In genomic region chr15:90271459-90272166, GRCh38 we compare ENCODE assay signal across 16 cellular contexts. TPM values are rescaled to one million over a fixed set of nuclear protein-coding genes. Genes with fewer than 3 reads are reported as not detected.
DNase-seq lines count a peak whose midpoint lies in the region; ATAC-seq lines count a peak whose summit lies in the region.
"Had no signal": no experiment of that assay in that cellular context is flagged by ENCODE, and none has a peak within 500 bp of the region (broad histone marks: within the 10 kb centered on the region; RNA-seq: fewer than 3 reads in every experiment).

No MANE protein-coding gene starts in this region.

- intact Hi-C loops in activated T-helper 1 cell treated with anti-CD3 and anti-CD28 coated beads, Interleukin-12 subunit alpha, Interleukin-12 subunit beta, Interleukin-2, Interleukin-4 antibody, amounts not matched to agents 30 ng/mL and 10 ng/mL and 1 ng/mL, durations not matched to agents 14 hours and 24 hours and 36 hours (cut with micrococcal nuclease) = no loop called here

- H3K4me1 Mint-ChIP-seq in stimulated activated naive CD8-positive, alpha-beta T cell treated with anti-CD3 and anti-CD28 coated beads, Interleukin-15, Interleukin-2, amounts not matched to agents 100 ng/mL and 50 ng/mL, for 24 hours (ENCODE audit: low read depth) = peaks cover 55% of the 10 kb centered on the region
- peaks cover 50% of the 10 kb centered on the region for H3K4me1 Mint-ChIP-seq in activated T-helper 1 cell treated with anti-CD3 and anti-CD28 coated beads, Interleukin-12 subunit alpha, Interleukin-12 subunit beta, Interleukin-2, Interleukin-4 antibody, amounts not matched to agents 30 ng/mL and 10 ng/mL and 1 ng/mL, durations not matched to agents 14 hours and 24 hours and 36 hours (ENCODE audit: low read depth)
- peaks cover 30% of the 10 kb centered on the region for H3K4me1 Mint-ChIP-seq in memory B cell

- no peaks in the 10 kb centered on the region for H3K9me3 Mint-ChIP-seq in stimulated activated naive CD8-positive, alpha-beta T cell treated with anti-CD3 and anti-CD28 coated beads, Interleukin-15, Interleukin-2, amounts not matched to agents 100 ng/mL and 50 ng/mL, for 24 hours
- H3K9me3 Mint-ChIP-seq in activated T-helper 1 cell treated with anti-CD3 and anti-CD28 coated beads, Interleukin-12 subunit alpha, Interleukin-12 subunit beta, Interleukin-2, Interleukin-4 antibody, amounts not matched to agents 30 ng/mL and 10 ng/mL and 1 ng/mL, durations not matched to agents 14 hours and 24 hours and 36 hours = no peaks in the 10 kb centered on the region
- no peaks in the 10 kb centered on the region for H3K9me3 Mint-ChIP-seq in memory B cell
- H3K9me3 Mint-ChIP-seq: nephron had no signal

- peak overlapping the region; percentile 46 for H3K27ac Mint-ChIP-seq in stimulated activated naive CD8-positive, alpha-beta T cell treated with anti-CD3 and anti-CD28 coated beads, Interleukin-15, Interleukin-2, amounts not matched to agents 100 ng/mL and 50 ng/mL, for 24 hours
- peak overlapping the region; percentile 50 for H3K27ac Mint-ChIP-seq in activated T-helper 1 cell treated with anti-CD3 and anti-CD28 coated beads, Interleukin-12 subunit alpha, Interleukin-12 subunit beta, Interleukin-2, Interleukin-4 antibody, amounts not matched to agents 30 ng/mL and 10 ng/mL and 1 ng/mL, durations not matched to agents 14 hours and 24 hours and 36 hours
- H3K27ac Mint-ChIP-seq in memory B cell = peak overlapping the region; percentile 40
- H3K27ac Mint-ChIP-seq: nephron had no signal

- no peak for ATAC-seq in stimulated activated naive CD8-positive, alpha-beta T cell treated with anti-CD3 and anti-CD28 coated beads, Interleukin-15, Interleukin-2, amounts not matched to agents 100 U/mL and 50 U/mL, for 24 hours
- ATAC-seq in memory B cell (ENCODE audit: low read depth) = no peak
- no peak for ATAC-seq in GM21723 (IDR thresholded peaks at IDR 0.05; ENCODE audit: unreplicated experiment)
- ATAC-seq in GM19452 (IDR thresholded peaks at IDR 0.05; ENCODE audit: unreplicated experiment) = no peak

- peaks cover 68% of the 10 kb centered on the region for H3K36me3 Mint-ChIP-seq in stimulated activated naive CD8-positive, alpha-beta T cell treated with anti-CD3 and anti-CD28 coated beads, Interleukin-15, Interleukin-2, amounts not matched to agents 100 ng/mL and 50 ng/mL, for 24 hours (ENCODE audit: low read depth)
- peaks cover 50% of the 10 kb centered on the region for H3K36me3 Mint-ChIP-seq in activated T-helper 1 cell treated with anti-CD3 and anti-CD28 coated beads, Interleukin-12 subunit alpha, Interleukin-12 subunit beta, Interleukin-2, Interleukin-4 antibody, amounts not matched to agents 30 ng/mL and 10 ng/mL and 1 ng/mL, durations not matched to agents 14 hours and 24 hours and 36 hours (ENCODE audit: low read depth)
- H3K36me3 Mint-ChIP-seq in memory B cell = peaks cover 33% of the 10 kb centered on the region

- no peaks in the 10 kb centered on the region for H3K27me3 Mint-ChIP-seq in stimulated activated naive CD8-positive, alpha-beta T cell treated with anti-CD3 and anti-CD28 coated beads, Interleukin-15, Interleukin-2, amounts not matched to agents 100 ng/mL and 50 ng/mL, for 24 hours
- H3K27me3 Mint-ChIP-seq in activated T-helper 1 cell treated with anti-CD3 and anti-CD28 coated beads, Interleukin-12 subunit alpha, Interleukin-12 subunit beta, Interleukin-2, Interleukin-4 antibody, amounts not matched to agents 30 ng/mL and 10 ng/mL and 1 ng/mL, durations not matched to agents 14 hours and 24 hours and 36 hours (ENCODE audit: insufficient read depth) = no peaks in the 10 kb centered on the region
- H3K27me3 Mint-ChIP-seq in memory B cell = no peaks in the 10 kb centered on the region
- H3K27me3 Mint-ChIP-seq: brain had no signal

- no peak overlapping the region for H3K4me3 Mint-ChIP-seq in stimulated activated naive CD8-positive, alpha-beta T cell treated with anti-CD3 and anti-CD28 coated beads, Interleukin-15, Interleukin-2, amounts not matched to agents 100 ng/mL and 50 ng/mL, for 24 hours
- no peak overlapping the region for H3K4me3 Mint-ChIP-seq in activated T-helper 1 cell treated with anti-CD3 and anti-CD28 coated beads, Interleukin-12 subunit alpha, Interleukin-12 subunit beta, Interleukin-2, Interleukin-4 antibody, amounts not matched to agents 30 ng/mL and 10 ng/mL and 1 ng/mL, durations not matched to agents 14 hours and 24 hours and 36 hours
- H3K4me3 Mint-ChIP-seq in memory B cell = no peak overlapping the region
- H3K4me3 Mint-ChIP-seq: nephron had no signal

- DNase-seq in stimulated activated naive CD8-positive, alpha-beta T cell treated with anti-CD3 and anti-CD28 coated beads, Interleukin-15, Interleukin-2, amounts not matched to agents 100 U/mL and 50 U/mL, for 24 hours = no peak
- no peak for DNase-seq in activated T-helper 1 cell treated with anti-CD3 and anti-CD28 coated beads, Interleukin-12 subunit alpha, Interleukin-12 subunit beta, Interleukin-2, Interleukin-4 antibody, amounts not matched to agents 30 ng/mL and 10 ng/mL and 1 ng/mL, durations not matched to agents 14 hours and 24 hours and 36 hours (ENCODE audit: low spot score)
- DNase-seq in memory B cell (ENCODE audit: low spot score in 2 of 2) (no peak), HuH-7.5 (ENCODE audit: low spot score) (no peak)
- no peak for DNase-seq in activated CD4-positive, alpha-beta T cell treated with anti-CD3 and anti-CD28 coated beads, Interleukin-2, amount 50 U/mL, for 1 hour
- DNase-seq: activated CD4-positive, alpha-beta T cell treated with anti-CD3 and anti-CD28 coated beads for 48 hours; activated effector memory CD4-positive, alpha-beta T cell treated with Interleukin-2 at 50 U/mL for 16 hours; NCI-H2029; stimulated activated CD8-positive, alpha-beta memory T cell treated with anti-CD3 and anti-CD28 coated beads, Interleukin-4, amount 100 ng/mL, for 48 hours had no signal

RNA-seq across cellular contexts. Expression of gene NGRN, which starts 6.1 kb away (rescaled TPM):
- 39.0 and 39.9 TPM in 2 replicates for total RNA-seq in activated T-helper 1 cell treated with anti-CD3 and anti-CD28 coated beads, Interleukin-12 subunit alpha, Interleukin-12 subunit beta, Interleukin-2, Interleukin-4 antibody, amounts not matched to agents 30 ng/mL and 10 ng/mL and 1 ng/mL, durations not matched to agents 14 hours and 24 hours and 36 hours

RNA-seq across cellular contexts. Expression of gene TTLL13, which starts 22.3 kb away (rescaled TPM):
- 0.29 and 0.65 TPM in 2 replicates for total RNA-seq in activated T-helper 1 cell treated with anti-CD3 and anti-CD28 coated beads, Interleukin-12 subunit alpha, Interleukin-12 subunit beta, Interleukin-2, Interleukin-4 antibody, amounts not matched to agents 30 ng/mL and 10 ng/mL and 1 ng/mL, durations not matched to agents 14 hours and 24 hours and 36 hours
- total RNA-seq: M059J, RPMI7951 had no signal

RNA-seq across cellular contexts. Expression of gene GDPGP1, which starts 37.6 kb away (rescaled TPM):
- total RNA-seq in activated T-helper 1 cell treated with anti-CD3 and anti-CD28 coated beads, Interleukin-12 subunit alpha, Interleukin-12 subunit beta, Interleukin-2, Interleukin-4 antibody, amounts not matched to agents 30 ng/mL and 10 ng/mL and 1 ng/mL, durations not matched to agents 14 hours and 24 hours and 36 hours = 12.7 and 15.5 TPM in 2 replicates

RNA-seq across cellular contexts. Expression of gene CIB1, which starts 37.9 kb away (rescaled TPM):
- 144 and 145 TPM in 2 replicates for total RNA-seq in activated T-helper 1 cell treated with anti-CD3 and anti-CD28 coated beads, Interleukin-12 subunit alpha, Interleukin-12 subunit beta, Interleukin-2, Interleukin-4 antibody, amounts not matched to agents 30 ng/mL and 10 ng/mL and 1 ng/mL, durations not matched to agents 14 hours and 24 hours and 36 hours
